Comparison of ENCODE assay signal across 9 cellular contexts in genomic region chr19:19170053-19170945, GRCh38. TPM values are rescaled to one million over a fixed set of nuclear protein-coding genes. Genes with fewer than 3 reads are reported as not detected.
DNase-seq lines count a peak whose midpoint lies in the region; ATAC-seq and TF ChIP-seq lines count a peak whose summit lies in the region.
"Had no signal": no experiment of that assay in that cellular context is flagged by ENCODE, and none has a peak within 500 bp of the region (broad histone marks: within the 10 kb centered on the region; RNA-seq: fewer than 3 reads in every experiment).

Gene MEF2B, minus strand, starts transcription at chr19:19170263. Its CDS starts 19,528 bp downstream, at chr19:19150735.

- no peak for TF ChIP-seq CTCF in epithelial cell of proximal tubule (conservative IDR thresholded peaks at IDR 0.05; ENCODE audit: low read depth, low read length)

- peak; percentile 49 for ATAC-seq in GM18861 (IDR thresholded peaks at IDR 0.05; ENCODE audit: unreplicated experiment)
- ATAC-seq in HG03103 (IDR thresholded peaks at IDR 0.05; ENCODE audit: low read depth, unreplicated experiment) = peak; percentile 89

- peak within 1 kb of the TSS; percentile 19 for H3K4me3 ChIP-seq in epithelial cell of proximal tubule (ENCODE audit: low read depth, low read length)
- H3K4me3 ChIP-seq: uterus had no signal

- DNase-seq in 8988T = peak; percentile 71
- peak; percentile 96 for DNase-seq in NCI-H69 (lab: John Stamatoyannopoulos, UW)
- DNase-seq in activated CD8-positive, alpha-beta memory T cell treated with anti-CD3 and anti-CD28 coated beads, Interleukin-2, amount 50 U/mL, for 4 hours = peak; percentile 71
- DNase-seq in epithelial cell of proximal tubule (ENCODE audit: low read depth) = no peak
- DNase-seq in mucosa of gallbladder (ENCODE audit: low spot score) = peak; percentile 64
- peak; percentile 49 for DNase-seq in stimulated activated CD8-positive, alpha-beta memory T cell treated with anti-CD3 and anti-CD28 coated beads, Interleukin-7, amount 100 ng/mL, for 24 hours (ENCODE audit: low read depth)

RNA-seq across cellular contexts. Expression of gene MEF2B, which starts in this region (rescaled TPM):
- not detected in 2 replicates for total RNA-seq in epithelial cell of proximal tubule
- 4.3 TPM for total RNA-seq in mucosa of gallbladder
